18 cellular contexts compared by ENCODE assay signal in the genomic region with DNA sequence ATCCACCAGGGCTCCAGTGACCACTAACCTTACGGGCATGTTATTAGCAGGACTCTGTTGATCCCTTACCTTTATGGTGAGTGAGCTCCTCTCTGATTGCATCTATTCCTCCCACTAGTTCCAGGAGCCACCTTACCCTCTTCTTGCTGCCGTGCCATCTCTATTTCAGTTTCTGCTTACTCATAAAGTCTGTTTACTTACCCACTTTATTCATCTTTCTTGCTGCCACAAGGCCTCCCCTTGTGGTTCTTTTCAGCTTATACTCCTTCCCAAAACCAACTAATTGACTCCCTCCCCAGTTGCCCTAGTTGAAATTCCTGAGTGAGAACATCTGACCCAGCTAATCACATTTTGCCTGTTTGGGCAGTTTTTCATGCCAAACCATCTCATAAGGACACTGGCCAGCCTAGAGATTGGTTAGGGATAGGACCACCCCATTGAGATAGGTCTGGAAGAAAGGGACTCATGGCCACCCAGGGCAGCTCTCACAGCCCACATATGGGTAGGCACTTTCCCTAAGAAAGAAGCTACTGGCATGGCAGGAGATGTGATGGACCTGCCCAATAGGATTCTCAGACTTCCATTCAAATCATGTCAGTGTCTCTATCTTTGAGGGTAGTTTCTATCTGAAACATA.
DNase-seq lines count a peak whose midpoint lies in the region; ATAC-seq and TF ChIP-seq lines count a peak whose summit lies in the region.
"Had no signal": no experiment of that assay in that cellular context is flagged by ENCODE, and none has a peak within 500 bp of the region (broad histone marks: within the 10 kb centered on the region; RNA-seq: fewer than 3 reads in every experiment).

No MANE protein-coding gene starts in this region.

- ATAC-seq in HG02938 (IDR thresholded peaks at IDR 0.05; ENCODE audit: unreplicated experiment), result peak; percentile 52
- ATAC-seq: gastroesophageal sphincter; naive thymus-derived CD8-positive, alpha-beta T cell; upper lobe of right lung had no signal

- H3K27me3 ChIP-seq in mammary epithelial cell (ENCODE audit: insufficient read depth, low read length), result no peaks in the 10 kb centered on the region
- no peaks in the 10 kb centered on the region for H3K27me3 ChIP-seq in breast epithelium
- H3K27me3 ChIP-seq in OCI-LY3 (ENCODE audit: low read depth, low read length), result no peaks in the 10 kb centered on the region
- no peaks in the 10 kb centered on the region for H3K27me3 ChIP-seq in thyroid gland
- H3K27me3 ChIP-seq: dorsolateral prefrontal cortex, gastroesophageal sphincter, upper lobe of right lung had no signal

- DNase-seq in mammary epithelial cell (peak; percentile 73), breast epithelium (ENCODE audit: low spot score in 2 of 2) (no peak), thyroid gland (no peak), RKO (ENCODE audit: low spot score) (no peak), GF-D8 (lab: John Stamatoyannopoulos, UW) (no peak), amygdala (lab: John Stamatoyannopoulos, UW) (no peak)
- DNase-seq: activated CD8-positive, alpha-beta memory T cell treated with anti-CD3 and anti-CD28 coated beads, Interleukin-2, amount 50 U/mL, for 48 hours; anterior cingulate cortex; dorsolateral prefrontal cortex; naive thymus-derived CD8-positive, alpha-beta T cell; NCI-H1048; NCI-H526; Right ventricle myocardium superior; upper lobe of right lung had no signal

- H3K4me3 ChIP-seq in mammary epithelial cell (replicated peaks in 1 of 3; ENCODE audit: insufficient read depth in 1 of 3, low read depth in 2 of 3, low read length in 3 of 3) (no peak overlapping the region), breast epithelium (no peak overlapping the region), OCI-LY3 (ENCODE audit: low read length) (no peak overlapping the region), thyroid gland (replicated peaks in 1 of 3) (no peak overlapping the region)
- H3K4me3 ChIP-seq: dorsolateral prefrontal cortex, gastroesophageal sphincter, skin epidermis, upper lobe of right lung had no signal

- no peak overlapping the region for H3K27ac ChIP-seq in mammary epithelial cell (ENCODE audit: insufficient read depth, low read depth, low read length)
- H3K27ac ChIP-seq in breast epithelium, result no peak overlapping the region
- H3K27ac ChIP-seq in OCI-LY3 (ENCODE audit: low read length), result no peak overlapping the region
- H3K27ac ChIP-seq in thyroid gland, result no peak overlapping the region
- H3K27ac ChIP-seq: dorsolateral prefrontal cortex, gastroesophageal sphincter, skin epidermis, upper lobe of right lung had no signal

- dilution Hi-C loops in mammary epithelial cell (cut with HindIII; ENCODE audit: low sequenced_read_pairs), result no loop called here

- intact Hi-C loops in mammary epithelial cell (cut with micrococcal nuclease), result no loop called here
- intact Hi-C loops in breast epithelium (cut with DNase I; ENCODE audit: low total_unique reads), result no loop called here
- intact Hi-C loops in thyroid gland (cut with DNase I), result no loop called here

- H3K9ac ChIP-seq in mammary epithelial cell (ENCODE audit: insufficient read depth, low read length), result no peak overlapping the region
- no peak overlapping the region for H3K9ac ChIP-seq in OCI-LY3 (ENCODE audit: low read length)

- H3K36me3 ChIP-seq in mammary epithelial cell (ENCODE audit: insufficient read depth, low read length) (no peaks in the 10 kb centered on the region), breast epithelium (no peaks in the 10 kb centered on the region), OCI-LY3 (replicated peaks; ENCODE audit: low read depth, low read length) (no peaks in the 10 kb centered on the region), thyroid gland (no peaks in the 10 kb centered on the region)
- H3K36me3 ChIP-seq: gastroesophageal sphincter, upper lobe of right lung had no signal

- no peaks in the 10 kb centered on the region for H3K4me1 ChIP-seq in mammary epithelial cell (ENCODE audit: insufficient read depth, low read length)
- H3K4me1 ChIP-seq in breast epithelium, result no peaks in the 10 kb centered on the region
- H3K4me1 ChIP-seq in OCI-LY3 (ENCODE audit: low read length), result peaks cover 9% of the 10 kb centered on the region
- H3K4me1 ChIP-seq in thyroid gland, result peaks cover 0 to 4% of the 10 kb centered on the region in 2 donors
- H3K4me1 ChIP-seq: upper lobe of right lung had no signal

- H3K4me2 ChIP-seq in mammary epithelial cell (ENCODE audit: insufficient read depth, low read depth, low read length) (no peak overlapping the region), OCI-LY3 (ENCODE audit: low read length) (0 out of 2 replicates have a peak overlapping the region, but pooled peaks have one; percentile 12)

- TF ChIP-seq CTCF in mammary epithelial cell (conservative IDR thresholded peaks at IDR 0.05 in 1 of 2, IDR thresholded peaks at IDR 0.05 in 1 of 2; ENCODE audit: extremely low read depth in 1 of 2, insufficient read depth in 1 of 2, low read depth in 1 of 2, low read length in 2 of 2) (no peak), breast epithelium (IDR thresholded peaks at IDR 0.05) (no peak), OCI-LY3 (IDR thresholded peaks at IDR 0.05; ENCODE audit: low read depth, low read length) (no peak), thyroid gland (IDR thresholded peaks at IDR 0.05) (no peak)

- H3K79me2 ChIP-seq in mammary epithelial cell (ENCODE audit: insufficient read depth, low read length), result no peaks in the 10 kb centered on the region
- no peaks in the 10 kb centered on the region for H3K79me2 ChIP-seq in OCI-LY3 (ENCODE audit: low read length)

- CTCF ChIA-PET in mammary epithelial cell (lab: Charles Lee; ENCODE audit: low non-redundant PET), result no interaction called here

- H3K9me3 ChIP-seq in mammary epithelial cell (replicated peaks; ENCODE audit: insufficient read depth, low read length), result no peaks in the 10 kb centered on the region
- no peaks in the 10 kb centered on the region for H3K9me3 ChIP-seq in breast epithelium
- no peaks in the 10 kb centered on the region for H3K9me3 ChIP-seq in OCI-LY3 (ENCODE audit: insufficient read depth, low read length)
- no peaks in the 10 kb centered on the region for H3K9me3 ChIP-seq in thyroid gland
- H3K9me3 ChIP-seq: gastroesophageal sphincter, upper lobe of right lung had no signal

- no TSS peak for BruUV-seq in mammary epithelial cell (replicated peaks; lab: Mats Ljungman, UMichigan)

- H2AFZ ChIP-seq in mammary epithelial cell (ENCODE audit: low read depth, low read length), result no peak overlapping the region
- no peak overlapping the region for H2AFZ ChIP-seq in OCI-LY3 (ENCODE audit: low read depth, low read length)

- in situ Hi-C loops in mammary epithelial cell (cut with MboI; ENCODE audit: low sequenced_read_pairs in 2 of 2), result no loop called here

- H4K20me1 ChIP-seq in mammary epithelial cell (ENCODE audit: insufficient read depth, low read length) (no peaks in the 10 kb centered on the region), OCI-LY3 (ENCODE audit: insufficient read depth, low read length) (no peaks in the 10 kb centered on the region)

- no peak for TF ChIP-seq POLR2A in breast epithelium (IDR thresholded peaks at IDR 0.05)
- no peak for TF ChIP-seq POLR2A in thyroid gland (IDR thresholded peaks at IDR 0.05)

- WGBS in mammary epithelial cell (ENCODE audit: low coverage, missing lambda C conversion rate), result 100% methylated on average over 2 of the region's 2 CpGs
- 90 to 92% methylated on average over 2 of the region's 2 CpGs for WGBS in thyroid gland, 2 donors
